In genomic region chr15:65184944-65185717, GRCh38 we compare ENCODE assay signal across 8 cellular contexts. TPM values are rescaled to one million over a fixed set of nuclear protein-coding genes. Genes with fewer than 3 reads are reported as not detected.
DNase-seq lines count a peak whose midpoint lies in the region; ATAC-seq lines count a peak whose summit lies in the region.

Gene CLPX, minus strand, starts transcription at chr15:65185342. Its CDS starts 189 bp downstream, at chr15:65185153.

- DNase-seq in COLO668 (lab: John Stamatoyannopoulos, UW; ENCODE audit: unreplicated experiment) = peak; percentile 92
- DNase-seq in HT1080 (ENCODE audit: low read depth) = peak; percentile 95
- peak; percentile 95 to 97 for DNase-seq in NOMO-1 (lab: John Stamatoyannopoulos, UW; ENCODE audit: unreplicated experiment in 2 of 2)
- DNase-seq in effector memory CD4-positive, alpha-beta T cell = peak; percentile 86 to 89 (median 89)
- DNase-seq in lung microvascular endothelial cell (ENCODE audit: low read depth in 2 of 2) = peak; percentile 90 to 94
- peak; percentile 79 to 85 (median 85) for DNase-seq in stimulated activated CD4-positive, alpha-beta T cell treated with anti-CD3 and anti-CD28 coated beads, TNF-alpha, amount 100 ng/mL, for 4 hours (ENCODE audit: low read depth in 3 of 3)

- peak within 1 kb of the TSS; percentile 86 for H3K4me3 ChIP-seq in effector memory CD4-positive, alpha-beta T cell (ENCODE audit: insufficient read depth, low read depth, low read length, poor library complexity, severe bottlenecking)

- CTCF ChIA-PET in activated CD8-positive, alpha-beta memory T cell treated with anti-CD3 and anti-CD28 coated beads for 36 hours (lab: Charles Lee) = interaction anchor here (0.6 to 2.1 kb wide), 5 partner anchors 16 to 284 kb away, joined by 3 to 8 read pairs (median 5); partner anchors contain the start of gene PARP16

- H3K27me3 ChIP-seq in effector memory CD4-positive, alpha-beta T cell (replicated peaks; ENCODE audit: control insufficient read depth, insufficient read depth, low read length, poor library complexity, severe bottlenecking) = no peaks in the 10 kb centered on the region

- peak within 1 kb of the TSS; percentile 85 for H3K27ac ChIP-seq in effector memory CD4-positive, alpha-beta T cell (ENCODE audit: insufficient read depth, low read length, poor library complexity, severe bottlenecking)

- ATAC-seq in GM21360 (IDR thresholded peaks at IDR 0.05; ENCODE audit: unreplicated experiment) = peak; percentile 62

- no peaks in the 10 kb centered on the region for H3K9me3 ChIP-seq in effector memory CD4-positive, alpha-beta T cell (ENCODE audit: control insufficient read depth, low read length)

- H3K4me1 ChIP-seq in effector memory CD4-positive, alpha-beta T cell (ENCODE audit: control insufficient read depth, insufficient read depth, low read length, poor library complexity, severe bottlenecking) = peaks cover 7% of the 10 kb centered on the region

- no peaks in the 10 kb centered on the region for H3K36me3 ChIP-seq in effector memory CD4-positive, alpha-beta T cell (ENCODE audit: control insufficient read depth, insufficient read depth, low read length)

- POLR2A ChIA-PET in activated CD8-positive, alpha-beta memory T cell treated with anti-CD3 and anti-CD28 coated beads for 36 hours (lab: Charles Lee) = interaction anchor here (0.5 to 2.2 kb wide), 9 partner anchors 15 to 120 kb away, joined by 3 to 17 read pairs (median 3); partner anchors contain the start of genes PARP16, PDCD7, RNU5A-1 and RNU5B-1

RNA-seq across cellular contexts. Expression of gene CLPX, which starts in this region (rescaled TPM):
- total RNA-seq in HT1080 (2014; rRNA removed; shearing (Covaris generic)) = 25.7 and 38.8 TPM in 2 replicates
- polyA plus RNA-seq in HT1080 (2015; cell fraction: cytosol; rRNA removed) = 27.4 and 30.7 TPM in 2 replicates
- 55.9 and 71.3 TPM in 2 replicates for polyA plus RNA-seq in HT1080 (2015; cell fraction: nucleus; rRNA removed)
- 10 to 100 TPM; 62.8 to 67.6 TPM for total RNA-seq in activated CD8-positive, alpha-beta memory T cell treated with anti-CD3 and anti-CD28 coated beads for 36 hours
- total RNA-seq in lung microvascular endothelial cell = 24.2 and 31.7 TPM in 2 replicates

Comparison
In these comparisons a context has a peak if more than half of its experiments do, and no peak if none do; other contexts are left out.
1. Peak in every context shown above with its lines: DNase-seq, ATAC-seq, H3K4me3 ChIP-seq and H3K27ac ChIP-seq.